1 cellular context compared by ENCODE assay signal in genomic region chr19:49422407-49423277, GRCh38.
TF ChIP-seq lines count a peak whose summit lies in the region.

No MANE protein-coding gene starts in this region.

TF ChIP-seq in K562, 482 proteins besides CTCF, POLR2A, EP300 and RAD21 (continued from another document and continues in another):
- TF ChIP-seq, protein P1, sequence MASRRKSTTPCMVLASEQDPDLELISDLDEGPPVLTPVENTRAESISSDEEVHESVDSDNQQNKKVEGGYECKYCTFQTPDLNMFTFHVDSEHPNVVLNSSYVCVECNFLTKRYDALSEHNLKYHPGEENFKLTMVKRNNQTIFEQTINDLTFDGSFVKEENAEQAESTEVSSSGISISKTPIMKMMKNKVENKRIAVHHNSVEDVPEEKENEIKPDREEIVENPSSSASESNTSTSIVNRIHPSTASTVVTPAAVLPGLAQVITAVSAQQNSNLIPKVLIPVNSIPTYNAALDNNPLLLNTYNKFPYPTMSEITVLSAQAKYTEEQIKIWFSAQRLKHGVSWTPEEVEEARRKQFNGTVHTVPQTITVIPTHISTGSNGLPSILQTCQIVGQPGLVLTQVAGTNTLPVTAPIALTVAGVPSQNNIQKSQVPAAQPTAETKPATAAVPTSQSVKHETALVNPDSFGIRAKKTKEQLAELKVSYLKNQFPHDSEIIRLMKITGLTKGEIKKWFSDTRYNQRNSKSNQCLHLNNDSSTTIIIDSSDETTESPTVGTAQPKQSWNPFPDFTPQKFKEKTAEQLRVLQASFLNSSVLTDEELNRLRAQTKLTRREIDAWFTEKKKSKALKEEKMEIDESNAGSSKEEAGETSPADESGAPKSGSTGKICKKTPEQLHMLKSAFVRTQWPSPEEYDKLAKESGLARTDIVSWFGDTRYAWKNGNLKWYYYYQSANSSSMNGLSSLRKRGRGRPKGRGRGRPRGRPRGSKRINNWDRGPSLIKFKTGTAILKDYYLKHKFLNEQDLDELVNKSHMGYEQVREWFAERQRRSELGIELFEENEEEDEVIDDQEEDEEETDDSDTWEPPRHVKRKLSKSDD (conservative IDR thresholded peaks at IDR 0.05; ENCODE audit: low read length) = no peak
- TF ChIP-seq FOXM1 (IDR thresholded peaks at IDR 0.05; ENCODE audit: low read depth) (no peak), FOXM1 (CRISPR knock-in tag; IDR thresholded peaks at IDR 0.05; ENCODE audit: low read depth) (0 out of 2 replicates have a peak, but pooled peaks have one; percentile 25), SMARCB1 (IDR thresholded peaks at IDR 0.05; ENCODE audit: insufficient read length, low read depth) (no peak), RBM25 (IDR thresholded peaks at IDR 0.05; ENCODE audit: low read depth, low read length, severe bottlenecking) (peak; percentile 23), PHB (CRISPR knock-in tag; IDR thresholded peaks at IDR 0.05) (no peak), HNRNPK (IDR thresholded peaks at IDR 0.05; ENCODE audit: low read depth, low read length, poor library complexity, severe bottlenecking) (peak; percentile 47), MEF2D (tag; conservative IDR thresholded peaks at IDR 0.05; ENCODE audit: low read depth) (peak; percentile 64; the same call in 1 of the 2 replicates), KLF1 (tag; IDR thresholded peaks at IDR 0.05) (peak; percentile 90), L3MBTL2 (IDR thresholded peaks at IDR 0.05) (peak; percentile 100), KDM1A (IDR thresholded peaks at IDR 0.05) (0 out of 4 replicates have a peak, but pooled peaks of 1 of the 2 experiments have one; percentile 34), UBTF (IDR thresholded peaks at IDR 0.05; ENCODE audit: borderline replicate concordance in 1 of 2, low read depth in 2 of 2, low read length in 2 of 2) (no peak), PPARD (CRISPR knock-in tag; IDR thresholded peaks at IDR 0.05) (no peak), ZBTB49 (CRISPR knock-in tag; IDR thresholded peaks at IDR 0.05; ENCODE audit: borderline replicate concordance) (no peak), U2AF2 (optimal IDR thresholded peaks at IDR 0.05; ENCODE audit: low read depth, low read length) (no peak), CBX3 (IDR thresholded peaks at IDR 0.05; ENCODE audit: borderline replicate concordance in 1 of 2, low read length in 2 of 2) (peak in 1 of 2 experiments; percentile 81; a peak in 1 of 3 replicates), STAG1 (CRISPR knock-in tag; IDR thresholded peaks at IDR 0.05; ENCODE audit: borderline replicate concordance) (no peak), HLTF (IDR thresholded peaks at IDR 0.05) (peak; percentile 62; the same call in 1 of the 2 replicates), NUFIP1 (IDR thresholded peaks at IDR 0.05; ENCODE audit: partially characterized antibody) (no peak), MCM7 (IDR thresholded peaks at IDR 0.05) (no peak), ELF4 (CRISPR knock-in tag; IDR thresholded peaks at IDR 0.05) (no peak), ELF1 (tag; IDR thresholded peaks at IDR 0.05) (peak; percentile 78), ZZZ3 (IDR thresholded peaks at IDR 0.05) (no peak), NCOA1 (IDR thresholded peaks at IDR 0.05; ENCODE audit: low read depth) (peak; percentile 15; the same call in 1 of the 2 replicates), ZNF445 (CRISPR knock-in tag; IDR thresholded peaks at IDR 0.05; ENCODE audit: low read depth) (no peak), PRDM10 (IDR thresholded peaks at IDR 0.05; ENCODE audit: partially characterized antibody) (peak; percentile 8), MYC (IDR thresholded peaks at IDR 0.05; ENCODE audit: low read depth, low read length) (peak; percentile 71), MYC (CRISPR knock-in tag; IDR thresholded peaks at IDR 0.05; ENCODE audit: borderline replicate concordance, low read depth) (no peak), DPF2 (IDR thresholded peaks at IDR 0.05) (0 out of 2 replicates have a peak, but pooled peaks have one; percentile 32), CGGBP1 (CRISPR knock-in tag; IDR thresholded peaks at IDR 0.05) (no peak), RCOR1 (IDR thresholded peaks at IDR 0.05; ENCODE audit: borderline replicate concordance in 1 of 2, low read depth in 2 of 2, low read length in 2 of 2) (peak in 1 of 2 experiments; percentile 64; a peak in 1 of 4 replicates), ETV5 (CRISPR knock-in tag; IDR thresholded peaks at IDR 0.05; ENCODE audit: low read depth) (peak; percentile 57; the same call in 1 of the 2 replicates), ZNF384 (IDR thresholded peaks at IDR 0.05; ENCODE audit: low read depth, low read length) (peak; percentile 16; the same call in 1 of the 2 replicates), ILK (tag; IDR thresholded peaks at IDR 0.05; ENCODE audit: borderline replicate concordance, low read depth) (no peak), ATF1 (CRISPR knock-in tag; IDR thresholded peaks at IDR 0.05) (no peak), ATF1 (tag; IDR thresholded peaks at IDR 0.05) (peak; percentile 87), HINFP (tag; conservative IDR thresholded peaks at IDR 0.05; ENCODE audit: low read depth) (peak; percentile 49; the same call in 1 of the 2 replicates), XRCC5 (IDR thresholded peaks at IDR 0.05; ENCODE audit: low read depth, low read length) (peak; percentile 46; the same call in 1 of the 2 replicates), U2AF1 (optimal IDR thresholded peaks at IDR 0.05; ENCODE audit: low read depth, low read length) (no peak), DNMT1 (IDR thresholded peaks at IDR 0.05) (no peak), SMARCA4 (IDR thresholded peaks at IDR 0.05) (0 out of 2 replicates have a peak, but pooled peaks have one; percentile 18), PHF8 (IDR thresholded peaks at IDR 0.05; ENCODE audit: borderline replicate concordance, low read length) (peak; percentile 54; the same call in 1 of the 2 replicates)
- TF ChIP-seq, protein P2, sequence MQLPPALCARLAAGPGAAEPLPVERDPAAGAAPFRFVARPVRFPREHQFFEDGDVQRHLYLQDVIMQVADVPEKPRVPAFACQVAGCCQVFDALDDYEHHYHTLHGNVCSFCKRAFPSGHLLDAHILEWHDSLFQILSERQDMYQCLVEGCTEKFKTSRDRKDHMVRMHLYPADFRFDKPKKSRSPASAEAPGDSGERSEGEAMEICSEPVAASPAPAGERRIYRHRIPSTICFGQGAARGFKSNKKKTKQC (CRISPR knock-in tag; IDR thresholded peaks at IDR 0.05) = peak; percentile 79; the same call in 1 of the 2 replicates
- TF ChIP-seq, protein P3, sequence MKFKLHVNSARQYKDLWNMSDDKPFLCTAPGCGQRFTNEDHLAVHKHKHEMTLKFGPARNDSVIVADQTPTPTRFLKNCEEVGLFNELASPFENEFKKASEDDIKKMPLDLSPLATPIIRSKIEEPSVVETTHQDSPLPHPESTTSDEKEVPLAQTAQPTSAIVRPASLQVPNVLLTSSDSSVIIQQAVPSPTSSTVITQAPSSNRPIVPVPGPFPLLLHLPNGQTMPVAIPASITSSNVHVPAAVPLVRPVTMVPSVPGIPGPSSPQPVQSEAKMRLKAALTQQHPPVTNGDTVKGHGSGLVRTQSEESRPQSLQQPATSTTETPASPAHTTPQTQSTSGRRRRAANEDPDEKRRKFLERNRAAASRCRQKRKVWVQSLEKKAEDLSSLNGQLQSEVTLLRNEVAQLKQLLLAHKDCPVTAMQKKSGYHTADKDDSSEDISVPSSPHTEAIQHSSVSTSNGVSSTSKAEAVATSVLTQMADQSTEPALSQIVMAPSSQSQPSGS (CRISPR knock-in tag; IDR thresholded peaks at IDR 0.05) = peak; percentile 47; the same call in 1 of the 2 replicates
- TF ChIP-seq, protein P4, sequence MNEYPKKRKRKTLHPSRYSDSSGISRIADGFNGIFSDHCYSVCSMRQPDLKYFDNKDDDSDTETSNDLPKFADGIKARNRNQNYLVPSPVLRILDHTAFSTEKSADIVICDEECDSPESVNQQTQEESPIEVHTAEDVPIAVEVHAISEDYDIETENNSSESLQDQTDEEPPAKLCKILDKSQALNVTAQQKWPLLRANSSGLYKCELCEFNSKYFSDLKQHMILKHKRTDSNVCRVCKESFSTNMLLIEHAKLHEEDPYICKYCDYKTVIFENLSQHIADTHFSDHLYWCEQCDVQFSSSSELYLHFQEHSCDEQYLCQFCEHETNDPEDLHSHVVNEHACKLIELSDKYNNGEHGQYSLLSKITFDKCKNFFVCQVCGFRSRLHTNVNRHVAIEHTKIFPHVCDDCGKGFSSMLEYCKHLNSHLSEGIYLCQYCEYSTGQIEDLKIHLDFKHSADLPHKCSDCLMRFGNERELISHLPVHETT (CRISPR knock-in tag; conservative IDR thresholded peaks at IDR 0.05 in 1 of 2, IDR thresholded peaks at IDR 0.05 in 1 of 2) = 0 out of 4 replicates have a peak, but pooled peaks of 1 of the 2 experiments have one; percentile 33
- TF ChIP-seq, protein P5, sequence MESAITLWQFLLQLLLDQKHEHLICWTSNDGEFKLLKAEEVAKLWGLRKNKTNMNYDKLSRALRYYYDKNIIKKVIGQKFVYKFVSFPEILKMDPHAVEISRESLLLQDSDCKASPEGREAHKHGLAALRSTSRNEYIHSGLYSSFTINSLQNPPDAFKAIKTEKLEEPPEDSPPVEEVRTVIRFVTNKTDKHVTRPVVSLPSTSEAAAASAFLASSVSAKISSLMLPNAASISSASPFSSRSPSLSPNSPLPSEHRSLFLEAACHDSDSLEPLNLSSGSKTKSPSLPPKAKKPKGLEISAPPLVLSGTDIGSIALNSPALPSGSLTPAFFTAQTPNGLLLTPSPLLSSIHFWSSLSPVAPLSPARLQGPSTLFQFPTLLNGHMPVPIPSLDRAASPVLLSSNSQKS (CRISPR knock-in tag; IDR thresholded peaks at IDR 0.05) = no peak
- TF ChIP-seq, protein P6, sequence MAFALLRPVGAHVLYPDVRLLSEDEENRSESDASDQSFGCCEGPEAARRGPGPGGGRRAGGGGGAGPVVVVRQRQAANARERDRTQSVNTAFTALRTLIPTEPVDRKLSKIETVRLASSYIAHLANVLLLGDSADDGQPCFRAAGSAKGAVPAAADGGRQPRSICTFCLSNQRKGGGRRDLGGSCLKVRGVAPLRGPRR (CRISPR knock-in tag; IDR thresholded peaks at IDR 0.05) = peak; percentile 51; the same call in 1 of the 2 replicates
